Comparison of ENCODE assay signal across 1 cellular context in genomic region chr15:40739042-40739441, GRCh38.
TF ChIP-seq lines count a peak whose summit lies in the region.

No MANE protein-coding gene starts in this region.

TF ChIP-seq in H1, 55 proteins besides CTCF, POLR2A, EP300 and RAD21:
- TF ChIP-seq CTBP2 (IDR thresholded peaks at IDR 0.05; ENCODE audit: borderline replicate concordance, insufficient read depth, insufficient read length, low read length) (no peak), PHF8 (conservative IDR thresholded peaks at IDR 0.05; ENCODE audit: low read depth, low read length) (no peak), CBX8 (IDR thresholded peaks at IDR 0.05; ENCODE audit: borderline replicate concordance, low read depth, low read length) (no peak), CHD1 (IDR thresholded peaks at IDR 0.05; ENCODE audit: low read depth, low read length) (no peak), YY1 (IDR thresholded peaks at IDR 0.05; ENCODE audit: low read depth, low read length) (no peak), MAFK (IDR thresholded peaks at IDR 0.05; ENCODE audit: low read depth, low read length) (no peak), TBP (IDR thresholded peaks at IDR 0.05; ENCODE audit: low read depth, low read length) (no peak), NRF1 (IDR thresholded peaks at IDR 0.05; ENCODE audit: low read depth, low read length) (no peak), JUND (IDR thresholded peaks at IDR 0.05; ENCODE audit: low read length) (peak; percentile 65; the same call in 1 of the 2 replicates), ASH2L (IDR thresholded peaks at IDR 0.05; ENCODE audit: low read length) (peak; percentile 42), SIN3A (conservative IDR thresholded peaks at IDR 0.05 in 1 of 2, IDR thresholded peaks at IDR 0.05 in 1 of 2; ENCODE audit: low read depth in 1 of 2, low read length in 2 of 2) (peak in 1 of 2 experiments; percentile 85; a peak in 1 of 4 replicates), SP1 (IDR thresholded peaks at IDR 0.05; ENCODE audit: low read depth, low read length) (peak; percentile 59; the same call in 1 of the 2 replicates), HDAC2 (IDR thresholded peaks at IDR 0.05; ENCODE audit: borderline replicate concordance in 1 of 2, low read depth in 2 of 2, low read length in 2 of 2) (0 out of 4 replicates have a peak, but pooled peaks of 1 of the 2 experiments have one; percentile 18), TCF12 (IDR thresholded peaks at IDR 0.05; ENCODE audit: low read depth, low read length) (no peak), SAP30 (IDR thresholded peaks at IDR 0.05; ENCODE audit: insufficient read depth, insufficient replicate concordance, low read length) (no peak), TAF7 (optimal IDR thresholded peaks at IDR 0.05; ENCODE audit: borderline replicate concordance, low read depth, low read length) (no peak), ZNF274 (IDR thresholded peaks at IDR 0.05; ENCODE audit: borderline replicate concordance, extremely low read depth, low read length) (no peak)
- TF ChIP-seq, protein P1, sequence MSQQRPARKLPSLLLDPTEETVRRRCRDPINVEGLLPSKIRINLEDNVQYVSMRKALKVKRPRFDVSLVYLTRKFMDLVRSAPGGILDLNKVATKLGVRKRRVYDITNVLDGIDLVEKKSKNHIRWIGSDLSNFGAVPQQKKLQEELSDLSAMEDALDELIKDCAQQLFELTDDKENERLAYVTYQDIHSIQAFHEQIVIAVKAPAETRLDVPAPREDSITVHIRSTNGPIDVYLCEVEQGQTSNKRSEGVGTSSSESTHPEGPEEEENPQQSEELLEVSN (IDR thresholded peaks at IDR 0.05), result no peak
